Comparison of ENCODE assay signal across 1 cellular context in the genomic region with DNA sequence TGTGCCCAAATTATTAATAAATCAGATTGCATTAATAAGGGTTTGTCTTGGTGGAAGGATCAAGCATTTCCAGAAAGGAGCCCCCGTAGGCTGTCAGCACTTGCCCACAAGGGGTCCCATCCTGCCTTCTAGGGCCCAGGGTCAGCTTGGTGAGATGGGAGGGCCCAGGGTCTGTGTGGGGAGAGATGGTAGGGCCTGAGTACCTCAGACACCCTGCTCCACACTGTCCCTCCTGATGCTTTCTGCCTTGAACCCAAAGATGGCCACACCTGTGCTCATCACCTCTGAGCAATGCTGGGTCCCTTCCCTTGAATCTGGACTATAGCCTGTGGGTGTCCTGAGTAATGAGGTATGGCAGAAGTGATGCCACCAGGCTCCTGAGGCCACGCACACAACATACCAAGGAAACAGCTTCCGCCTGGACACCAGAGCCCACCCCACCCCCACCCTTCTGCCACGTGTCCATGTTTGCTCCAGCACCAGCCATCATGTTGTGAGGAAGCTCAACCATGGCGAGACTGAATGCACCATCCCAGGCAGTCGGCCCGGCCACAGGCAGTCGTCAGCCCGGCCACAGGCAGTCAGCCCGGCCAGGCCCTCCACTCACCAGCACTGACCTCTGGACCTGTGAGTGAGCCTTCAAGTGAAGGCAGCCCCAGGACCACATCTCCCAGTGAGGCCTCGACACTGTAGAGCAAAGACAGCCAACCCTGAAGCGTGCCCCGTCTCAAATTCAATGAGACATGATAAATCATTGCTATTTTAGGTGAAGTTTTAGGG.
TF ChIP-seq lines count a peak whose summit lies in the region.

No MANE protein-coding gene starts in this region.

TF ChIP-seq in IMR-90, 13 proteins besides CTCF, POLR2A, EP300 and RAD21:
- no peak for TF ChIP-seq SMC3 (IDR thresholded peaks at IDR 0.05; ENCODE audit: low read depth, low read length)
- no peak for TF ChIP-seq FOS (IDR thresholded peaks at IDR 0.05; ENCODE audit: low read depth, low read length)
- no peak for TF ChIP-seq RFX5 (IDR thresholded peaks at IDR 0.05; ENCODE audit: low read depth, low read length)
